ENCODE assay signal across 18 cellular contexts in the genomic region with DNA sequence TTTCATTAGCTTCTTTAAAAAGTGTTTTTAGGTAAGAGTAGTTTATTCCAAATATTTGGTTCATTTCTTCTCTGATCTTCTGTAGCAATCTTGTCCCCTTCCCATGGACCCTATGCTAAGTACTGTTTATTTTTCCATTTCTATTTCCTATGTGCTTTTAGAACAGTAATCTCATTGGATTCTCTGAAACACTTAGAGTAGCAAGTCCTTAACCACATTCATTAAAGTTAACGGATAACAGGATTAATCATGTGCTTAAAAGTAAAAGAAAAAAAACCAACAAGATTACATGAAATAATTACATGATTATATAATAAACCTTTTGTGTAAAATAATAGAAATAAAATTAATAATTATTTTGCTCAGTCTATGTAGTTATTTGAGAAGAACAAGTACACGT.
DNase-seq lines count a peak whose midpoint lies in the region; ATAC-seq and TF ChIP-seq lines count a peak whose summit lies in the region.
"Had no signal": no experiment of that assay in that cellular context is flagged by ENCODE, and none has a peak within 500 bp of the region (broad histone marks: within the 10 kb centered on the region; RNA-seq: fewer than 3 reads in every experiment).

No MANE protein-coding gene starts in this region.

- H3F3A ChIP-seq in GM23338 (replicated peaks; ENCODE audit: low read depth), result no peaks in the 10 kb centered on the region; the same call in 1 of the 2 replicates

- no peak; the same call in 2 of the 3 replicates for ATAC-seq in GM23338
- ATAC-seq in GM18511 (IDR thresholded peaks at IDR 0.05; ENCODE audit: unreplicated experiment), result no peak
- no peak for ATAC-seq in HG02885 (IDR thresholded peaks at IDR 0.05; ENCODE audit: poor library complexity, unreplicated experiment)
- ATAC-seq in HG03175 (IDR thresholded peaks at IDR 0.05; ENCODE audit: unreplicated experiment), result no peak

- no peaks in the 10 kb centered on the region for H4K20me1 ChIP-seq in GM23338 (replicated peaks; ENCODE audit: insufficient read depth)

- peaks cover 12% of the 10 kb centered on the region for H3K36me3 Mint-ChIP-seq in GM23338 (ENCODE audit: low read depth)
- H3K36me3 Mint-ChIP-seq: CD14-positive monocyte had no signal

- peak overlapping the region; percentile 97 for H3K27ac Mint-ChIP-seq in GM23338
- H3K27ac Mint-ChIP-seq: CD14-positive monocyte had no signal

- peak overlapping the region; percentile 46; the same call in 1 of the 2 replicates for H3K9ac ChIP-seq in HUES48 (ENCODE audit: low read depth, low read length)
- peak overlapping the region; percentile 66; the same call in 1 of the 2 replicates for H3K9ac ChIP-seq in iPS-20b (ENCODE audit: low read depth, low read length)

- H3K27ac ChIP-seq in GM23338 (ENCODE audit: low read depth), result peak overlapping the region; percentile 97
- peak overlapping the region; percentile 95 for H3K27ac ChIP-seq in HUES48 (ENCODE audit: low read depth, low read length)
- H3K27ac ChIP-seq in iPS-20b (ENCODE audit: low read length), result peak overlapping the region; percentile 98
- H3K27ac ChIP-seq: SK-N-MC had no signal

- H3K27me3 ChIP-seq in GM23338 (ENCODE audit: insufficient read depth), result no peaks in the 10 kb centered on the region
- H3K27me3 ChIP-seq in HUES48 (ENCODE audit: control insufficient read depth, insufficient read depth, low read length), result no peaks in the 10 kb centered on the region
- H3K27me3 ChIP-seq in iPS-20b (ENCODE audit: insufficient read depth, low read length), result no peaks in the 10 kb centered on the region

- 0 out of 2 replicates have a peak overlapping the region, but pooled peaks have one; percentile 11 for H3K4me2 ChIP-seq in GM23338

- H2AFZ ChIP-seq in GM23338, result no peak overlapping the region

- H3K36me3 ChIP-seq in GM23338 (ENCODE audit: insufficient read depth) (no peaks in the 10 kb centered on the region), HUES48 (ENCODE audit: control insufficient read depth, insufficient read depth, low read length) (no peaks in the 10 kb centered on the region), iPS-20b (ENCODE audit: insufficient read depth, low read depth, low read length) (peaks cover 4% of the 10 kb centered on the region; the same call in 1 of the 2 replicates)

- no peaks in the 10 kb centered on the region for H3K27me3 Mint-ChIP-seq in GM23338 (ENCODE audit: insufficient read depth, low read depth, poor library complexity)

- no peak overlapping the region for H3K4me3 Mint-ChIP-seq in GM23338
- H3K4me3 Mint-ChIP-seq: CD14-positive monocyte had no signal

- no peaks in the 10 kb centered on the region for H3K9me2 ChIP-seq in GM23338 (ENCODE audit: insufficient read depth)

- H3K4me1 ChIP-seq in GM23338 (ENCODE audit: insufficient read depth), result peaks cover 64% of the 10 kb centered on the region
- peaks cover 84% of the 10 kb centered on the region for H3K4me1 ChIP-seq in HUES48 (ENCODE audit: control insufficient read depth, insufficient read depth, low read length)
- H3K4me1 ChIP-seq in iPS-20b (ENCODE audit: insufficient read depth, low read length), result peaks cover 51% of the 10 kb centered on the region

- TF ChIP-seq CTCF in GM23338 (conservative IDR thresholded peaks at IDR 0.05; ENCODE audit: low read depth in 2 of 2), result no peak

- H3K79me2 ChIP-seq in GM23338 (replicated peaks; ENCODE audit: insufficient read depth), result no peaks in the 10 kb centered on the region

- H3K4me3 ChIP-seq in GM23338, result no peak overlapping the region
- no peak overlapping the region for H3K4me3 ChIP-seq in HUES48 (ENCODE audit: low read depth, low read length)
- no peak overlapping the region for H3K4me3 ChIP-seq in iPS-20b (ENCODE audit: low read length)
- H3K4me3 ChIP-seq: SK-N-MC had no signal

- peaks cover 55% of the 10 kb centered on the region for H3K4me1 Mint-ChIP-seq in GM23338
- H3K4me1 Mint-ChIP-seq: CD14-positive monocyte had no signal

- DNase-seq in GM23338 (ENCODE audit: low spot score) (no peak), NCI-H69 (lab: John Stamatoyannopoulos, UW) (peak; percentile 13), activated gamma-delta T cell treated with Interleukin-2 at 50 U/mL for 16 hours (no peak)
- DNase-seq: DMS 273 treated with DMSO at 0.1 percent for 48 hours, GDM1, GOT3, IMR-90, NCI-H226, NCI-H526, OCI-M1, SHP77 had no signal

- H3K9me3 ChIP-seq in HUES48 (ENCODE audit: control insufficient read depth, insufficient read depth, low read length), result no peaks in the 10 kb centered on the region
- H3K9me3 ChIP-seq in iPS-20b (ENCODE audit: insufficient read depth, low read depth, low read length), result no peaks in the 10 kb centered on the region

- H3K9me3 Mint-ChIP-seq in GM23338, result peaks cover under 1% of the 10 kb centered on the region; the same call in 2 of the 3 replicates
- H3K9me3 Mint-ChIP-seq: CD14-positive monocyte had no signal

TF ChIP-seq in GM23338, 12 proteins besides CTCF, POLR2A, EP300 and RAD21 (continues in another document):
- TF ChIP-seq JUNB (IDR thresholded peaks at IDR 0.05; ENCODE audit: unreplicated experiment), result no peak
- no peak for TF ChIP-seq ZNF331 (CRISPR knock-in tag; IDR thresholded peaks at IDR 0.05; ENCODE audit: low read depth)
- TF ChIP-seq STAT1 (IDR thresholded peaks at IDR 0.05; ENCODE audit: unreplicated experiment), result no peak
- TF ChIP-seq EZH2phosphoT487 (IDR thresholded peaks at IDR 0.05; ENCODE audit: unreplicated experiment), result no peak
- TF ChIP-seq, protein P1, sequence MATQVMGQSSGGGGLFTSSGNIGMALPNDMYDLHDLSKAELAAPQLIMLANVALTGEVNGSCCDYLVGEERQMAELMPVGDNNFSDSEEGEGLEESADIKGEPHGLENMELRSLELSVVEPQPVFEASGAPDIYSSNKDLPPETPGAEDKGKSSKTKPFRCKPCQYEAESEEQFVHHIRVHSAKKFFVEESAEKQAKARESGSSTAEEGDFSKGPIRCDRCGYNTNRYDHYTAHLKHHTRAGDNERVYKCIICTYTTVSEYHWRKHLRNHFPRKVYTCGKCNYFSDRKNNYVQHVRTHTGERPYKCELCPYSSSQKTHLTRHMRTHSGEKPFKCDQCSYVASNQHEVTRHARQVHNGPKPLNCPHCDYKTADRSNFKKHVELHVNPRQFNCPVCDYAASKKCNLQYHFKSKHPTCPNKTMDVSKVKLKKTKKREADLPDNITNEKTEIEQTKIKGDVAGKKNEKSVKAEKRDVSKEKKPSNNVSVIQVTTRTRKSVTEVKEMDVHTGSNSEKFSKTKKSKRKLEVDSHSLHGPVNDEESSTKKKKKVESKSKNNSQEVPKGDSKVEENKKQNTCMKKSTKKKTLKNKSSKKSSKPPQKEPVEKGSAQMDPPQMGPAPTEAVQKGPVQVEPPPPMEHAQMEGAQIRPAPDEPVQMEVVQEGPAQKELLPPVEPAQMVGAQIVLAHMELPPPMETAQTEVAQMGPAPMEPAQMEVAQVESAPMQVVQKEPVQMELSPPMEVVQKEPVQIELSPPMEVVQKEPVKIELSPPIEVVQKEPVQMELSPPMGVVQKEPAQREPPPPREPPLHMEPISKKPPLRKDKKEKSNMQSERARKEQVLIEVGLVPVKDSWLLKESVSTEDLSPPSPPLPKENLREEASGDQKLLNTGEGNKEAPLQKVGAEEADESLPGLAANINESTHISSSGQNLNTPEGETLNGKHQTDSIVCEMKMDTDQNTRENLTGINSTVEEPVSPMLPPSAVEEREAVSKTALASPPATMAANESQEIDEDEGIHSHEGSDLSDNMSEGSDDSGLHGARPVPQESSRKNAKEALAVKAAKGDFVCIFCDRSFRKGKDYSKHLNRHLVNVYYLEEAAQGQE (IDR thresholded peaks at IDR 0.05; ENCODE audit: unreplicated experiment), result no peak
- no peak for TF ChIP-seq CREB1 (CRISPR knock-in tag; IDR thresholded peaks at IDR 0.05; ENCODE audit: low read depth)
- TF ChIP-seq NANOG (IDR thresholded peaks at IDR 0.05; ENCODE audit: borderline replicate concordance), result no peak
- no peak for TF ChIP-seq ZNF114 (CRISPR knock-in tag; IDR thresholded peaks at IDR 0.05)
